Comparison of ENCODE assay signal across 19 cellular contexts in the genomic region with DNA sequence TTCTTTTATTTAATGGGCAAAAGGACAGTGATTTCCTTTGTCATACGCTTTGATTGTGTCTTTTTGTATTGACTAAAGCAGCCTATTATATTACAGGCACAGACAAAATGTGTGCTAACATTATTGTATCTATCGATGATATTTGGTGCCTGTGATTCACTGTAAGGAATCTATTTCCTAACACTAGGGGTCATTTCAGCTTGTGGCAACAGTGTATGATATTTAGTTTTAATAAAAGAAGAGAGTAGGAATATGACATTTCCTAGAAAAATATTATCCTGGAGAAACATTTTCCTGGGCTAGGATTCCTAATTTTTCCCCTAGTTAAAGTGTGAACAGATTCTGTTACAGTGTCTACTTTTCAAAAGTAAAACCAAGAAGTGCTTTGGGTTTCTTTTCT. TPM values are rescaled to one million over a fixed set of nuclear protein-coding genes. Genes with fewer than 3 reads are reported as not detected.
DNase-seq lines count a peak whose midpoint lies in the region; ATAC-seq and TF ChIP-seq lines count a peak whose summit lies in the region.
"Had no signal": no experiment of that assay in that cellular context is flagged by ENCODE, and none has a peak within 500 bp of the region (broad histone marks: within the 10 kb centered on the region; RNA-seq: fewer than 3 reads in every experiment).

No MANE protein-coding gene starts in this region.

- H3K27ac ChIP-seq in A673 (ENCODE audit: low read depth, low read length, poor library complexity, severe bottlenecking) (no peak overlapping the region), AG04450 (ENCODE audit: low read depth, low read length) (no peak overlapping the region)
- H3K27ac ChIP-seq: PC-9, SK-N-MC had no signal

- peaks cover 13% of the 10 kb centered on the region; the same call in 1 of the 2 replicates for H3K4me1 Mint-ChIP-seq in HFFc6 (ENCODE audit: low read depth)

- H3K4me1 ChIP-seq in A673 (ENCODE audit: insufficient read depth, low read length, poor library complexity, severe bottlenecking), result no peaks in the 10 kb centered on the region
- H3K4me1 ChIP-seq in adipocyte (ENCODE audit: control insufficient read depth, insufficient read depth, low read length), result peaks cover 11% of the 10 kb centered on the region
- H3K4me1 ChIP-seq: HAP-1 had no signal

- H3K36me3 ChIP-seq in A673 (ENCODE audit: insufficient read depth, low read length, poor library complexity, severe bottlenecking) (no peaks in the 10 kb centered on the region), adipocyte (ENCODE audit: control insufficient read depth, insufficient read depth, low read length, severe bottlenecking) (no peaks in the 10 kb centered on the region)
- H3K36me3 ChIP-seq: HAP-1 had no signal

- DNase-seq in A673 (ENCODE audit: low spot score), result no peak
- DNase-seq in AG04450 (ENCODE audit: low read depth, low spot score), result no peak
- no peak for DNase-seq in HFFc6
- peak; percentile 7 for DNase-seq in adipocyte (ENCODE audit: low read depth)
- no peak for DNase-seq in GM20000 (ENCODE audit: low spot score)
- no peak for DNase-seq in left cardiac atrium
- DNase-seq: C1 segment of cervical spinal cord, DMS79, NCI-H2081 treated with DMSO at 0.1 percent for 48 hours, NCI-H226, NCI-H524 treated with DMSO at 0.1 percent for 48 hours, PC-9, Right ventricle myocardium superior, T-helper 1 cell, T1000 had no signal

- TF ChIP-seq CTCF in A673 (conservative IDR thresholded peaks at IDR 0.05; ENCODE audit: low read depth, low read length), result 0 out of 2 replicates have a peak, but pooled peaks have one; percentile 19
- peak; percentile 22 for TF ChIP-seq CTCF in AG04450 (IDR thresholded peaks at IDR 0.05; ENCODE audit: low read depth, low read length)
- TF ChIP-seq CTCF in HFFc6 (IDR thresholded peaks at IDR 0.05), result peak; percentile 57
- no peak for TF ChIP-seq CTCF in GM20000 (IDR thresholded peaks at IDR 0.05; ENCODE audit: extremely low read depth, missing control alignments)

- intact Hi-C loops in A673 (cut with micrococcal nuclease; ENCODE audit: unreplicated experiment), result no loop called here
- intact Hi-C loops in left cardiac atrium (cut with DNase I), result loop anchor here in 1 of 2 donors (10.0 kb wide), 1 partner anchor 429 kb away; no protein-coding TSS in a partner anchor

- H3K36me3 Mint-ChIP-seq in HFFc6 (ENCODE audit: low read depth), result no peaks in the 10 kb centered on the region

- H3K4me3 Mint-ChIP-seq in HFFc6, result no peak overlapping the region

- H3K9me3 Mint-ChIP-seq in HFFc6, result no peaks in the 10 kb centered on the region

- H3K27me3 Mint-ChIP-seq in HFFc6 (ENCODE audit: insufficient read depth), result no peaks in the 10 kb centered on the region

- H3K9ac ChIP-seq in adipocyte (ENCODE audit: low read length), result no peak overlapping the region

- H3K27me3 ChIP-seq in A673 (replicated peaks; ENCODE audit: insufficient read depth, low read depth, low read length, poor library complexity) (peaks cover 57% of the 10 kb centered on the region), AG04450 (ENCODE audit: control insufficient read depth, insufficient read depth, low read length) (no peaks in the 10 kb centered on the region), adipocyte (replicated peaks; ENCODE audit: control insufficient read depth, insufficient read depth, low read length) (no peaks in the 10 kb centered on the region)

- CTCF ChIA-PET in A673 (lab: Charles Lee) (no interaction called here), AG04450 (lab: Charles Lee) (interaction anchor here (0.8 to 9.0 kb wide), 6 partner anchors 9 to 427 kb away, joined by 3 to 218 read pairs (median 4); partner anchors contain the start of gene TYW3)

- no peak overlapping the region for H3K4me3 ChIP-seq in A673 (ENCODE audit: low read depth, low read length, poor library complexity, severe bottlenecking)
- no peak overlapping the region for H3K4me3 ChIP-seq in AG04450 (ENCODE audit: low read depth, low read length)
- no peak overlapping the region for H3K4me3 ChIP-seq in adipocyte (ENCODE audit: low read length)
- H3K4me3 ChIP-seq: HAP-1, K562, PC-9, SK-N-MC had no signal

- no peak for ATAC-seq in HG02759 (IDR thresholded peaks at IDR 0.05; ENCODE audit: unreplicated experiment)
- no peak for ATAC-seq in left cardiac atrium
- ATAC-seq: K562 had no signal

- no peak overlapping the region for H3K27ac Mint-ChIP-seq in HFFc6

- no TSS peak for BruUV-seq in A673 (replicated peaks; lab: Mats Ljungman, UMichigan)

- H3K9me3 ChIP-seq in A673 (ENCODE audit: low read depth, low read length, poor library complexity, severe bottlenecking), result no peaks in the 10 kb centered on the region
- H3K9me3 ChIP-seq in AG04450 (ENCODE audit: control insufficient read depth, insufficient read depth, low read length), result no peaks in the 10 kb centered on the region
- no peaks in the 10 kb centered on the region for H3K9me3 ChIP-seq in adipocyte (ENCODE audit: control insufficient read depth, low read length)
- H3K9me3 ChIP-seq: HAP-1 had no signal

- POLR2A ChIA-PET in A673 (lab: Charles Lee; ENCODE audit: low non-redundant PET), result no interaction called here
- POLR2A ChIA-PET in AG04450 (lab: Yijun Ruan, JAX), result no interaction called here

RNA-seq across cellular contexts. Expression of gene TYW3, which starts 42.8 kb away (rescaled TPM):
- total RNA-seq in A673 (2021), result 29.7 and 33.9 TPM in 2 replicates
- polyA plus RNA-seq in AG04450 (2011; rRNA removed), result 23.6 and 34.4 TPM in 2 replicates
- 12.8 and 15.2 TPM in 2 replicates for polyA minus RNA-seq in AG04450 (2011; rRNA and poly(A)+ RNA removed)
- total RNA-seq in HFFc6 (2021; fragmentation: NEBNext Ultra II Directional; extraction: Animal tissue kit (Norgen Biotek cat#: 25700)), result 10 to 100 TPM; 20.7 to 27.6 (median 24.9) TPM
- total RNA-seq in left cardiac atrium, result 10 to 100 TPM; 20.9 to 21.1 TPM

RNA-seq across cellular contexts. Expression of gene CRYZ, which starts 42.9 kb away (rescaled TPM):
- total RNA-seq in A673 (2021) (45.6 and 46.3 TPM in 2 replicates), left cardiac atrium (10 to 100 TPM; 23.6 to 35.5 TPM)
- 78.5 and 108 TPM in 2 replicates for polyA plus RNA-seq in AG04450 (2011; rRNA removed)
- polyA minus RNA-seq in AG04450 (2011; rRNA and poly(A)+ RNA removed), result 36.8 and 52.1 TPM in 2 replicates
- 10 to 100 TPM; 42.9 to 53.3 (median 46.4) TPM for total RNA-seq in HFFc6 (2021; fragmentation: NEBNext Ultra II Directional; extraction: Animal tissue kit (Norgen Biotek cat#: 25700))
